ENCODE assay signal across 21 cellular contexts in the genomic region with DNA sequence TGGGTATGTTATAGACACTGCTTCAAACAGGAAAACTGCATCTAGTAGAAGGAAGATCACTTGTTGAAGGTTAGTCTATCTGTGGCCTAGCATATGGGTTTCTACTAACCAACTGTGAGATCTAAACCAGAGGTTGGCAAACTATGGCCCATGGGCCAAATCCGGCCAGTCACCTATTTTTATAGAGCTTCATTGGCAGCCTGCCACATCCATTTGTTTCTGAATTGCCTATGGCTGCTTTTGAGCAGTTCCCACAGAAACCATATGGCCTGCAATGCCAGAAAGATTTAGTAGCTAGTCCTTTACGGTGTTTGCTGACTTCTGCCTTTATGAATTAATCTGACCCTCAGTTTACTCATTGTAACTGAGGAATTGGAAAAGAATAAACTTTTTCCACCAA.
A peak's percentile ranks its signal among the peaks of the same experiment; 100 is the strongest.
DNase-seq lines count a peak whose midpoint lies in the region; ATAC-seq and TF ChIP-seq lines count a peak whose summit lies in the region.
"Had no signal": no experiment of that assay in that cellular context is flagged by ENCODE, and none has a peak within 500 bp of the region (broad histone marks: within the 10 kb centered on the region; RNA-seq: fewer than 3 reads in every experiment).

No MANE protein-coding gene starts in this region.

- H3K4me1 ChIP-seq in BE2C (peaks cover 10% of the 10 kb centered on the region), GM23338 (ENCODE audit: insufficient read depth) (peaks cover 46% of the 10 kb centered on the region)
- H3K4me1 ChIP-seq: esophagus muscularis mucosa, left lung, tibial nerve had no signal

- 0 out of 2 replicates have a peak overlapping the region, but pooled peaks have one; percentile 27 for H3K27ac Mint-ChIP-seq in GM23338
- H3K27ac Mint-ChIP-seq: activated CD4-positive, alpha-beta T cell treated with anti-CD3 and anti-CD28 coated beads, Interleukin-2, amount 10 ng/mL, durations not matched to agents 7 days and 5 days; naive thymus-derived CD8-positive, alpha-beta T cell; T-helper 1 cell treated with Interleukin-12 subunit alpha and Interleukin-12 subunit beta and Interleukin-4 antibody, amounts not matched to agents 30 μg/mL and 1 μg/mL, for 36 hours had no signal

- H3K27ac ChIP-seq in GM23338 (ENCODE audit: low read depth): no peak overlapping the region
- H3K27ac ChIP-seq: esophagus muscularis mucosa, left lung, tibial nerve had no signal

- no peak for ATAC-seq in GM23338
- ATAC-seq: left lung; naive thymus-derived CD8-positive, alpha-beta T cell had no signal

- H3K36me3 Mint-ChIP-seq in GM23338 (ENCODE audit: low read depth): no peaks in the 10 kb centered on the region

- no peak overlapping the region for H3K4me3 ChIP-seq in BE2C (ENCODE audit: low read depth, low read length)
- H3K4me3 ChIP-seq in GM23338: no peak overlapping the region
- H3K4me3 ChIP-seq: esophagus muscularis mucosa, left lung, tibial nerve had no signal

- H3K27me3 ChIP-seq in BE2C (no peaks in the 10 kb centered on the region), GM23338 (ENCODE audit: insufficient read depth) (no peaks in the 10 kb centered on the region)
- H3K27me3 ChIP-seq: esophagus muscularis mucosa, left lung, tibial nerve had no signal

- H3K27me3 Mint-ChIP-seq in GM23338 (ENCODE audit: insufficient read depth, low read depth, poor library complexity): peaks cover 2% of the 10 kb centered on the region
- H3K27me3 Mint-ChIP-seq: activated CD4-positive, alpha-beta T cell treated with anti-CD3 and anti-CD28 coated beads, Interleukin-2, amount 10 ng/mL, durations not matched to agents 7 days and 5 days; naive thymus-derived CD8-positive, alpha-beta T cell had no signal

- peaks cover 29% of the 10 kb centered on the region for H3K79me2 ChIP-seq in GM23338 (replicated peaks; ENCODE audit: insufficient read depth)

- no peaks in the 10 kb centered on the region for H3K36me3 ChIP-seq in BE2C
- no peaks in the 10 kb centered on the region for H3K36me3 ChIP-seq in GM23338 (ENCODE audit: insufficient read depth)
- H3K36me3 ChIP-seq: esophagus muscularis mucosa, left lung, tibial nerve had no signal

- H3K4me3 Mint-ChIP-seq in GM23338: no peak overlapping the region
- H3K4me3 Mint-ChIP-seq: activated CD4-positive, alpha-beta T cell treated with anti-CD3 and anti-CD28 coated beads, Interleukin-2, amount 10 ng/mL, durations not matched to agents 7 days and 5 days; naive thymus-derived CD8-positive, alpha-beta T cell; T-helper 1 cell treated with Interleukin-12 subunit alpha and Interleukin-12 subunit beta and Interleukin-4 antibody, amounts not matched to agents 30 μg/mL and 1 μg/mL, for 36 hours had no signal

- no peaks in the 10 kb centered on the region for H4K20me1 ChIP-seq in GM23338 (replicated peaks; ENCODE audit: insufficient read depth)

- H3K9me3 Mint-ChIP-seq in GM23338: no peaks in the 10 kb centered on the region
- H3K9me3 Mint-ChIP-seq: activated CD4-positive, alpha-beta T cell treated with anti-CD3 and anti-CD28 coated beads, Interleukin-2, amount 10 ng/mL, durations not matched to agents 7 days and 5 days; T-helper 1 cell treated with Interleukin-12 subunit alpha and Interleukin-12 subunit beta and Interleukin-4 antibody, amounts not matched to agents 30 μg/mL and 1 μg/mL, for 36 hours had no signal

- no peaks in the 10 kb centered on the region for H3K9me3 ChIP-seq in BE2C
- H3K9me3 ChIP-seq: esophagus muscularis mucosa, left lung, tibial nerve had no signal

- H3K9me2 ChIP-seq in GM23338 (ENCODE audit: insufficient read depth): no peaks in the 10 kb centered on the region

- H3K4me2 ChIP-seq in GM23338: no peak overlapping the region

- peak; percentile 83 for DNase-seq in BE2C
- DNase-seq in GM23338 (ENCODE audit: low spot score): no peak
- DNase-seq in NCI-H446 (lab: John Stamatoyannopoulos, UW): peak; percentile 11 to 62
- peak; percentile 45 to 76 for DNase-seq in dermis microvascular lymphatic vessel endothelial cell (ENCODE audit: low read depth in 2 of 2)
- no peak for DNase-seq in medulla oblongata (ENCODE audit: extremely low spot score)
- DNase-seq in posterior cingulate gyrus: no peak
- DNase-seq in activated CD4-positive, CD25-positive, alpha-beta regulatory T cell (lab: John Stamatoyannopoulos, UW): no peak
- DNase-seq in ecto neural progenitor cell (ENCODE audit: low spot score): no peak
- DNase-seq: activated CD4-positive, alpha-beta T cell treated with anti-CD3 and anti-CD28 coated beads, Interleukin-2, amount 10 ng/mL, durations not matched to agents 7 days and 5 days; activated T-cell treated with anti-CD3 and anti-CD28 coated beads, Interleukin-2, amount 50 U/mL, for 48 hours; DND-41; hypothalamus; IMR-90; left lung; naive thymus-derived CD8-positive, alpha-beta T cell; NCI-H187 treated with DMSO at 0.1 percent for 48 hours; OCI-M1; stimulated activated CD4-positive, alpha-beta T cell treated with anti-CD3 and anti-CD28 coated beads, Interleukin-4, amount 100 ng/mL, for 1 hour had no signal

- peaks cover 44% of the 10 kb centered on the region for H3K4me1 Mint-ChIP-seq in GM23338
- H3K4me1 Mint-ChIP-seq: activated CD4-positive, alpha-beta T cell treated with anti-CD3 and anti-CD28 coated beads, Interleukin-2, amount 10 ng/mL, durations not matched to agents 7 days and 5 days; naive thymus-derived CD8-positive, alpha-beta T cell had no signal

- TF ChIP-seq CTCF in BE2C (IDR thresholded peaks at IDR 0.05; ENCODE audit: low read depth, low read length) (no peak), GM23338 (conservative IDR thresholded peaks at IDR 0.05; ENCODE audit: low read depth in 2 of 2) (no peak)

- H2AFZ ChIP-seq in GM23338: no peak overlapping the region

- intact Hi-C loops in posterior cingulate gyrus (cut with DNase I): no loop called here

- H3F3A ChIP-seq in GM23338 (replicated peaks; ENCODE audit: low read depth): no peaks in the 10 kb centered on the region

TF ChIP-seq in GM23338, 12 proteins besides CTCF, POLR2A, EP300 and RAD21:
- TF ChIP-seq EZH2phosphoT487 (IDR thresholded peaks at IDR 0.05; ENCODE audit: unreplicated experiment): no peak
- TF ChIP-seq, protein P1, sequence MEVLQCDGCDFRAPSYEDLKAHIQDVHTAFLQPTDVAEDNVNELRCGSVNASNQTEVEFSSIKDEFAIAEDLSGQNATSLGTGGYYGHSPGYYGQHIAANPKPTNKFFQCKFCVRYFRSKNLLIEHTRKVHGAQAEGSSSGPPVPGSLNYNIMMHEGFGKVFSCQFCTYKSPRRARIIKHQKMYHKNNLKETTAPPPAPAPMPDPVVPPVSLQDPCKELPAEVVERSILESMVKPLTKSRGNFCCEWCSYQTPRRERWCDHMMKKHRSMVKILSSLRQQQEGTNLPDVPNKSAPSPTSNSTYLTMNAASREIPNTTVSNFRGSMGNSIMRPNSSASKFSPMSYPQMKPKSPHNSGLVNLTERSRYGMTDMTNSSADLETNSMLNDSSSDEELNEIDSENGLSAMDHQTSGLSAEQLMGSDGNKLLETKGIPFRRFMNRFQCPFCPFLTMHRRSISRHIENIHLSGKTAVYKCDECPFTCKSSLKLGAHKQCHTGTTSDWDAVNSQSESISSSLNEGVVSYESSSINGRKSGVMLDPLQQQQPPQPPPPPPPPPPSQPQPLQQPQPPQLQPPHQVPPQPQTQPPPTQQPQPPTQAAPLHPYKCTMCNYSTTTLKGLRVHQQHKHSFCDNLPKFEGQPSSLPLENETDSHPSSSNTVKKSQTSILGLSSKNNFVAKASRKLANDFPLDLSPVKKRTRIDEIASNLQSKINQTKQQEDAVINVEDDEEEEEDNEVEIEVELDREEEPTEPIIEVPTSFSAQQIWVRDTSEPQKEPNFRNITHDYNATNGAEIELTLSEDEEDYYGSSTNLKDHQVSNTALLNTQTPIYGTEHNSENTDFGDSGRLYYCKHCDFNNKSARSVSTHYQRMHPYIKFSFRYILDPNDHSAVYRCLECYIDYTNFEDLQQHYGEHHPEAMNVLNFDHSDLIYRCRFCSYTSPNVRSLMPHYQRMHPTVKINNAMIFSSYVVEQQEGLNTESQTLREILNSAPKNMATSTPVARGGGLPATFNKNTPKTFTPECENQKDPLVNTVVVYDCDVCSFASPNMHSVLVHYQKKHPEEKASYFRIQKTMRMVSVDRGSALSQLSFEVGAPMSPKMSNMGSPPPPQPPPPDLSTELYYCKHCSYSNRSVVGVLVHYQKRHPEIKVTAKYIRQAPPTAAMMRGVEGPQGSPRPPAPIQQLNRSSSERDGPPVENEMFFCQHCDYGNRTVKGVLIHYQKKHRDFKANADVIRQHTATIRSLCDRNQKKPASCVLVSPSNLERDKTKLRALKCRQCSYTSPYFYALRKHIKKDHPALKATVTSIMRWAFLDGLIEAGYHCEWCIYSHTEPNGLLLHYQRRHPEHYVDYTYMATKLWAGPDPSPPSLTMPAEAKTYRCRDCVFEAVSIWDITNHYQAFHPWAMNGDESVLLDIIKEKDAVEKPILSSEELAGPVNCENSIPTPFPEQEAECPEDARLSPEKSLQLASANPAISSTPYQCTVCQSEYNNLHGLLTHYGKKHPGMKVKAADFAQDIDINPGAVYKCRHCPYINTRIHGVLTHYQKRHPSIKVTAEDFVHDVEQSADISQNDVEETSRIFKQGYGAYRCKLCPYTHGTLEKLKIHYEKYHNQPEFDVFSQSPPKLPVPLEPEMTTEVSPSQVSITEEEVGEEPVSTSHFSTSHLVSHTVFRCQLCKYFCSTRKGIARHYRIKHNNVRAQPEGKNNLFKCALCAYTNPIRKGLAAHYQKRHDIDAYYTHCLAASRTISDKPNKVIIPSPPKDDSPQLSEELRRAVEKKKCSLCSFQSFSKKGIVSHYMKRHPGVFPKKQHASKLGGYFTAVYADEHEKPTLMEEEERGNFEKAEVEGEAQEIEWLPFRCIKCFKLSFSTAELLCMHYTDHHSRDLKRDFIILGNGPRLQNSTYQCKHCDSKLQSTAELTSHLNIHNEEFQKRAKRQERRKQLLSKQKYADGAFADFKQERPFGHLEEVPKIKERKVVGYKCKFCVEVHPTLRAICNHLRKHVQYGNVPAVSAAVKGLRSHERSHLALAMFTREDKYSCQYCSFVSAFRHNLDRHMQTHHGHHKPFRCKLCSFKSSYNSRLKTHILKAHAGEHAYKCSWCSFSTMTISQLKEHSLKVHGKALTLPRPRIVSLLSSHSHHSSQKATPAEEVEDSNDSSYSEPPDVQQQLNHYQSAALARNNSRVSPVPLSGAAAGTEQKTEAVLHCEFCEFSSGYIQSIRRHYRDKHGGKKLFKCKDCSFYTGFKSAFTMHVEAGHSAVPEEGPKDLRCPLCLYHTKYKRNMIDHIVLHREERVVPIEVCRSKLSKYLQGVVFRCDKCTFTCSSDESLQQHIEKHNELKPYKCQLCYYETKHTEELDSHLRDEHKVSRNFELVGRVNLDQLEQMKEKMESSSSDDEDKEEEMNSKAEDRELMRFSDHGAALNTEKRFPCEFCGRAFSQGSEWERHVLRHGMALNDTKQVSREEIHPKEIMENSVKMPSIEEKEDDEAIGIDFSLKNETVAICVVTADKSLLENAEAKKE (CRISPR knock-in tag; IDR thresholded peaks at IDR 0.05): no peak

Comparison
In these comparisons a context has a peak if more than half of its experiments do, and no peak if none do; other contexts are left out.
1. DNase-seq: peak in BE2C (single experiment), NCI-H446 (2 of 2) and dermis microvascular lymphatic vessel endothelial cell (2 of 2); none in GM23338 (single experiment), medulla oblongata (single experiment), posterior cingulate gyrus (0 of 10), activated CD4-positive, CD25-positive, alpha-beta regulatory T cell (0 of 4) and ecto neural progenitor cell (single experiment).